ENCODE assay signal across 40 cellular contexts in genomic region chr13:24365191-24365590, GRCh38. TPM values are rescaled to one million over a fixed set of nuclear protein-coding genes. Genes with fewer than 3 reads are reported as not detected.
"Had no signal": no experiment of that assay in that cellular context is flagged by ENCODE, and none has a peak within 500 bp of the region (broad histone marks: within the 10 kb centered on the region; RNA-seq: fewer than 3 reads in every experiment).

No MANE protein-coding gene starts in this region.

- H3K9me3 ChIP-seq: MG63 had no signal

- H3K27me3 ChIP-seq: MG63 had no signal

- H3K9ac ChIP-seq: KMS-11 had no signal

- H3K27ac ChIP-seq: KMS-11 had no signal

- H3K4me3 ChIP-seq: MG63 had no signal

- DNase-seq: Karpas-422, Kasumi-1, KBM-7, KG1, MG63, MM.1S, MV-4-11, NCI-H1048, NCI-H1092, NCI-H1092 treated with DMSO at 0.1 percent for 48 hours, NCI-H1105, NCI-H1105 treated with DMSO at 0.1 percent for 48 hours, NCI-H1417, NCI-H1417 treated with DMSO at 0.1 percent for 48 hours, NCI-H1436, NCI-H1436 treated with DMSO at 0.1 percent for 48 hours, NCI-H146, NCI-H1694, NCI-H1694 treated with DMSO at 0.1 percent for 48 hours, NCI-H187, NCI-H187 treated with DMSO at 0.1 percent for 48 hours, NCI-H1930, NCI-H2029, NCI-H2029 treated with DMSO at 0.1 percent for 48 hours, NCI-H2081, NCI-H2081 treated with DMSO at 0.1 percent for 48 hours, NCI-H2107, NCI-H2171, NCI-H2171 treated with DMSO at 0.1 percent for 48 hours, NCI-H2227 treated with DMSO at 0.1 percent for 48 hours, NCI-H226, NCI-H446, NCI-H446 treated with DMSO at 0.1 percent for 48 hours, NCI-H510A, NCI-H510A treated with DMSO at 0.1 percent for 48 hours had no signal

- H3K36me3 ChIP-seq: MG63 had no signal

RNA-seq across cellular contexts. Expression of gene C1QTNF9, which starts 55.8 kb away (rescaled TPM):
- total RNA-seq: LHCN-M2, M059J, MCF 10A, NCI-H460 had no signal
